ENCODE assay signal across 14 cellular contexts in genomic region chr13:84121456-84121855, GRCh38.
DNase-seq lines count a peak whose midpoint lies in the region; ATAC-seq, FAIRE-seq and TF ChIP-seq lines count a peak whose summit lies in the region.
"Had no signal": no experiment of that assay in that cellular context is flagged by ENCODE, and none has a peak within 500 bp of the region (broad histone marks: within the 10 kb centered on the region; RNA-seq: fewer than 3 reads in every experiment).

No MANE protein-coding gene starts in this region.

- no peaks in the 10 kb centered on the region for H3K9me3 ChIP-seq in keratinocyte (ENCODE audit: control insufficient read depth, low read depth, low read length)
- H3K9me3 ChIP-seq in gastrocnemius medialis: no peaks in the 10 kb centered on the region
- H3K9me3 ChIP-seq: SK-N-SH, testis had no signal

- no peak overlapping the region for H3K4me3 Mint-ChIP-seq in HFFc6

- H3K36me3 ChIP-seq in keratinocyte (ENCODE audit: control insufficient read depth in 2 of 2, extremely low read depth in 1 of 2, insufficient read depth in 2 of 2, low read length in 2 of 2) (no peaks in the 10 kb centered on the region), gastrocnemius medialis (no peaks in the 10 kb centered on the region)

- intact Hi-C loops in gastrocnemius medialis (cut with DNase I; ENCODE audit: low total_unique reads): no loop called here

- peaks cover 46% of the 10 kb centered on the region for H3K4me1 Mint-ChIP-seq in HFFc6 (ENCODE audit: low read depth)

- H3K27ac Mint-ChIP-seq in HFFc6: peak overlapping the region; percentile 66
- H3K27ac Mint-ChIP-seq: progenitor cell of endocrine pancreas had no signal

- H3K27ac ChIP-seq in keratinocyte (ENCODE audit: control insufficient read depth, insufficient read depth, low read length) (no peak overlapping the region), gastrocnemius medialis (no peak overlapping the region)
- H3K27ac ChIP-seq: testis had no signal

- no peaks in the 10 kb centered on the region for H3K79me2 ChIP-seq in keratinocyte (ENCODE audit: control insufficient read depth, insufficient read depth, low read length)

- H3K4me2 ChIP-seq in keratinocyte (ENCODE audit: control insufficient read depth, extremely low read depth, insufficient read depth, low read depth, low read length): no peak overlapping the region
- H3K4me2 ChIP-seq: SK-N-SH had no signal

- in situ Hi-C loops in astrocyte of the spinal cord (cut with HindIII; ENCODE audit: low sequenced_read_pairs) (no loop called here), gastrocnemius medialis (cut with MboI; ENCODE audit: low sequenced_read_pairs in 4 of 4) (no loop called here)

- H3K4me1 ChIP-seq in keratinocyte (ENCODE audit: control insufficient read depth, extremely low read depth, insufficient read depth, low read length) (peaks cover 4% of the 10 kb centered on the region), gastrocnemius medialis (no peaks in the 10 kb centered on the region)
- H3K4me1 ChIP-seq: testis had no signal

- no peaks in the 10 kb centered on the region for H3K9me1 ChIP-seq in keratinocyte (ENCODE audit: control insufficient read depth, extremely low read depth, insufficient read depth, low read length)

- TF ChIP-seq CTCF in AG09309 (IDR thresholded peaks at IDR 0.05; ENCODE audit: control insufficient read depth, insufficient read depth, low read depth, low read length, missing control alignments): no peak
- TF ChIP-seq CTCF in HFFc6 (IDR thresholded peaks at IDR 0.05): no peak
- no peak for TF ChIP-seq CTCF in astrocyte of the spinal cord (IDR thresholded peaks at IDR 0.05; ENCODE audit: low read depth, low read length)
- TF ChIP-seq CTCF in keratinocyte (optimal IDR thresholded peaks at IDR 0.05 in 1 of 3, IDR thresholded peaks at IDR 0.05 in 1 of 3, conservative IDR thresholded peaks at IDR 0.05 in 1 of 3; ENCODE audit: extremely low read depth in 1 of 3, insufficient read depth in 2 of 3, low read length in 3 of 3): no peak
- TF ChIP-seq CTCF in gastrocnemius medialis (IDR thresholded peaks at IDR 0.05 in 4 of 5, conservative IDR thresholded peaks at IDR 0.05 in 1 of 5): no peak

- H3K9me3 Mint-ChIP-seq in HFFc6: no peaks in the 10 kb centered on the region

- H4K20me1 ChIP-seq in keratinocyte (ENCODE audit: control insufficient read depth, extremely low read depth, insufficient read depth, low read length): no peaks in the 10 kb centered on the region

- no peak overlapping the region for H3K9ac ChIP-seq in keratinocyte (ENCODE audit: control insufficient read depth, extremely low read depth, insufficient read depth, low read length)
- H3K9ac ChIP-seq: SK-N-SH had no signal

- ATAC-seq in HG03139 (IDR thresholded peaks at IDR 0.05; ENCODE audit: unreplicated experiment) (no peak), gastrocnemius medialis (no peak), HG03175 (IDR thresholded peaks at IDR 0.05; ENCODE audit: unreplicated experiment) (no peak)
- ATAC-seq: mucosa of descending colon had no signal

- dilution Hi-C loops in keratinocyte (cut with MboI; ENCODE audit: extremely low pct_ligation_motif_present, low sequenced_read_pairs): no loop called here

- peaks cover 9% of the 10 kb centered on the region for H3K36me3 Mint-ChIP-seq in HFFc6 (ENCODE audit: low read depth)

- peak; percentile 83 for FAIRE-seq in keratinocyte (lab: Jason Lieb, UNC)

- no peak overlapping the region for H2AFZ ChIP-seq in keratinocyte (ENCODE audit: control insufficient read depth, low read length)

- no peaks in the 10 kb centered on the region; the same call in 1 of the 2 replicates for H3K27me3 Mint-ChIP-seq in HFFc6 (ENCODE audit: insufficient read depth)
- H3K27me3 Mint-ChIP-seq: progenitor cell of endocrine pancreas had no signal

- DNase-seq in AG09309 (ENCODE audit: low read depth) (peak; percentile 5), HFFc6 (peak; percentile 36), astrocyte of the spinal cord (ENCODE audit: low read depth, low spot score) (peak; percentile 21), keratinocyte (ENCODE audit: low read depth, low spot score) (no peak), gastrocnemius medialis (no peak), DMS153 treated with DMSO at 0.1 percent for 48 hours (lab: John Stamatoyannopoulos, UW; ENCODE audit: unreplicated experiment) (no peak)
- DNase-seq: activated gamma-delta T cell treated with Interleukin-2 at 50 U/mL for 16 hours, mucosa of descending colon, NCI-H2081, SK-N-SH, testis had no signal

- H3K4me3 ChIP-seq in AG09309 (ENCODE audit: control insufficient read depth, low read depth, low read length) (no peak overlapping the region), astrocyte of the spinal cord (ENCODE audit: low read depth, low read length) (no peak overlapping the region), keratinocyte (ENCODE audit: control insufficient read depth in 2 of 3, extremely low read depth in 1 of 3, insufficient read depth in 2 of 3, low read depth in 1 of 3, low read length in 3 of 3) (no peak overlapping the region), gastrocnemius medialis (no peak overlapping the region)
- H3K4me3 ChIP-seq: mucosa of descending colon, testis had no signal

- no peak for TF ChIP-seq POLR2A in gastrocnemius medialis (IDR thresholded peaks at IDR 0.05)

- H3K27me3 ChIP-seq in keratinocyte (ENCODE audit: control insufficient read depth, extremely low read depth, insufficient read depth, low read length): no peaks in the 10 kb centered on the region
- no peaks in the 10 kb centered on the region for H3K27me3 ChIP-seq in gastrocnemius medialis
- H3K27me3 ChIP-seq: testis had no signal

Comparison
In these comparisons a context has a peak if more than half of its experiments do, and no peak if none do; other contexts are left out.
1. DNase-seq: peak in AG09309 (single experiment), HFFc6 (single experiment) and astrocyte of the spinal cord (single experiment); none in keratinocyte (single experiment), gastrocnemius medialis (0 of 2) and DMS153 treated with DMSO at 0.1 percent for 48 hours (single experiment).